Comparison of ENCODE assay signal across 1 cellular context in genomic region chr11:35654711-35655110, GRCh38.
TF ChIP-seq lines count a peak whose summit lies in the region.

No MANE protein-coding gene starts in this region.

TF ChIP-seq in WTC11, 78 proteins besides CTCF, POLR2A, EP300 and RAD21 (continued from another document):
- TF ChIP-seq ELF4 (CRISPR knock-in tag; IDR thresholded peaks at IDR 0.05; ENCODE audit: low read depth) (no peak), NFE2L1 (CRISPR knock-in tag; IDR thresholded peaks at IDR 0.05) (no peak), ZNF532 (CRISPR knock-in tag; IDR thresholded peaks at IDR 0.05; ENCODE audit: borderline replicate concordance) (no peak), GTF2I (CRISPR knock-in tag; conservative IDR thresholded peaks at IDR 0.05) (no peak), RELA (CRISPR knock-in tag; IDR thresholded peaks at IDR 0.05; ENCODE audit: borderline replicate concordance) (no peak), AR (CRISPR knock-in tag; IDR thresholded peaks at IDR 0.05) (no peak)
